In genomic region chr12:34198924-34199323, GRCh38 we compare ENCODE assay signal across 3 cellular contexts.
"Had no signal": no experiment of that assay in that cellular context is flagged by ENCODE, and none has a peak within 500 bp of the region (broad histone marks: within the 10 kb centered on the region; RNA-seq: fewer than 3 reads in every experiment).

No MANE protein-coding gene starts in this region.

- DNase-seq: GDM1, GF-D8 had no signal

- H3K4me3 ChIP-seq: GM12878 had no signal

- ATAC-seq: GM12878 had no signal
